In the genomic region with DNA sequence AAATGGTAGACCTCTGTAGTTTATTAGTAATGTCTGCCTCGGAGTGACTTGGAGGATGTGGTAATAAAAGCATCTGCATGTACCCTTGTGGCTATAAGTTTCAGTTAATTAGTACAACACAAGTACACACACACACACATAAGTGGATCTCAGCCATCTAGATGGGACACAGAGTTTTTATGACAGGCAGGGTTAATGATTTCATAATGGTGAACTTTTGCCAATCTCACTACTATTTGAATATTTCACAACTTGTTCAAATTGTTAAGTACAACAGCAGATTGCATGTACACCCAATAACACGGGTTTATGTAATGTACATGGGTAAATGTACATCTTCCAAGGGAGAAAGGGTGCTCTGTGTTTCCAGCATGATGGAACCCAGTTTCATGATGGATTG, we compare ENCODE assay signal across 23 cellular contexts.
"Had no signal": no experiment of that assay in that cellular context is flagged by ENCODE, and none has a peak within 500 bp of the region (broad histone marks: within the 10 kb centered on the region; RNA-seq: fewer than 3 reads in every experiment).

No MANE protein-coding gene starts in this region.

- H3K27me3 ChIP-seq: esophagus muscularis mucosa, gastrocnemius medialis, heart right ventricle, sigmoid colon, testis, tibial nerve had no signal

- H3K27me3 Mint-ChIP-seq: stimulated activated naive CD8-positive, alpha-beta T cell treated with anti-CD3 and anti-CD28 coated beads, Interleukin-15, amount 100 ng/mL, for 72 hours had no signal

- H3K36me3 Mint-ChIP-seq: naive B cell; stimulated activated naive B cell treated with anti-CD40 and anti-IgM and Interleukin-4, amounts not matched to agents 10 μg/mL and 1 μg/mL and 100 μg/mL, for 72 hours had no signal

- H3K9me3 ChIP-seq: esophagus muscularis mucosa, gastrocnemius medialis, pancreas, prostate gland, sigmoid colon, testis had no signal

- H3K4me3 Mint-ChIP-seq: naive B cell; nephron; stimulated activated naive B cell treated with anti-CD40 and anti-IgM and Interleukin-4, amounts not matched to agents 10 μg/mL and 1 μg/mL and 100 μg/mL, for 72 hours; stimulated activated naive CD8-positive, alpha-beta T cell treated with anti-CD3 and anti-CD28 coated beads, Interleukin-15, amount 100 ng/mL, for 72 hours had no signal

- H3K9me3 Mint-ChIP-seq: nephron; stimulated activated naive B cell treated with anti-CD40 and anti-IgM and Interleukin-4, amounts not matched to agents 10 μg/mL and 1 μg/mL and 100 μg/mL, for 72 hours had no signal

- H3K4me1 ChIP-seq: gastrocnemius medialis, pancreas, prostate gland, tibial nerve had no signal

- H3K4me3 ChIP-seq: esophagus muscularis mucosa, gastrocnemius medialis, heart right ventricle, pancreas, prostate gland, sigmoid colon, skin epidermis, testis, tibial nerve had no signal

- ATAC-seq: gastrocnemius medialis; heart right ventricle; left cardiac atrium; left ventricle myocardium superior; pancreas; stimulated activated naive B cell treated with anti-CD40 and anti-IgM and Interleukin-4, amounts not matched to agents 10 μg/mL and 1 μg/mL and 100 μg/mL, for 72 hours; stimulated activated naive CD8-positive, alpha-beta T cell treated with anti-CD3 and anti-CD28 coated beads, Interleukin-15, amount 100 ng/mL, for 72 hours had no signal

- H3K36me3 ChIP-seq: esophagus muscularis mucosa, gastrocnemius medialis, heart right ventricle, pancreas, prostate gland, sigmoid colon, tibial nerve had no signal

- H3K4me1 Mint-ChIP-seq: naive B cell; nephron; stimulated activated naive B cell treated with anti-CD40 and anti-IgM and Interleukin-4, amounts not matched to agents 10 μg/mL and 1 μg/mL and 100 μg/mL, for 72 hours; stimulated activated naive CD8-positive, alpha-beta T cell treated with anti-CD3 and anti-CD28 coated beads, Interleukin-15, amount 100 ng/mL, for 72 hours had no signal

- H3K27ac ChIP-seq: epithelial cell of prostate, esophagus muscularis mucosa, gastrocnemius medialis, heart right ventricle, pancreas, prostate gland, sigmoid colon, skin epidermis, testis, tibial nerve had no signal

- H3K27ac Mint-ChIP-seq: nephron; stimulated activated naive B cell treated with anti-CD40 and anti-IgM and Interleukin-4, amounts not matched to agents 10 μg/mL and 1 μg/mL and 100 μg/mL, for 72 hours; stimulated activated naive CD8-positive, alpha-beta T cell treated with anti-CD3 and anti-CD28 coated beads, Interleukin-15, amount 100 ng/mL, for 72 hours had no signal

- DNase-seq: central memory CD4-positive, alpha-beta T cell; effector memory CD4-positive, alpha-beta T cell; gastrocnemius medialis; heart right ventricle; kidney; left cardiac atrium; left ventricle myocardium superior; mesendoderm; naive B cell; occipital lobe; pancreas; sigmoid colon; stimulated activated CD4-positive, alpha-beta T cell treated with anti-CD3 and anti-CD28 coated beads, Interleukin-2, amount 100 ng/mL, for 24 hours; stimulated activated CD4-positive, alpha-beta T cell treated with anti-CD3 and anti-CD28 coated beads, Interleukin-4, amount 100 ng/mL, for 4 hours; stimulated activated naive B cell treated with anti-CD40 and anti-IgM and Interleukin-4, amounts not matched to agents 10 μg/mL and 1 μg/mL and 100 μg/mL, for 72 hours; stimulated activated naive CD8-positive, alpha-beta T cell treated with anti-CD3 and anti-CD28 coated beads, Interleukin-15, amount 100 ng/mL, for 72 hours; testis had no signal
